ENCODE assay signal across 11 cellular contexts in the genomic region with DNA sequence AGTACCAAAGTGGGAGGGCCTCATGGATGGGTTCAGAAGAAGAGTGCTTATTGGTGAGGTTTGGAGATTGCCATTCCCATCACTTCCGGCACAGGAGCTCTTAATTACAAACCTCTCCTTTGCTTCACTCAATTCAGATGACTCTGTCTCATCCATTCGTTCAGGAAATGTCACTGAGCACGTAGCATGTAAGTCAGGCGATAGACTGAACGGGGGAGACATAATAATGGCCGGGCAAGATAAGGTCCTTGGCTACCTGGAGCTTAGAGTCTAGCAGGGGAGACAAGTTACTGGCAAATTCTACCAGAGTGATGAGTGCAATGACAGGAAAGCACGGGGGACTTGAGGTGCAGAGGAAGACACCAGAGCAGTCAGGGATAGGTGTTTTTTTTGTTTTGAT. TPM values are rescaled to one million over a fixed set of nuclear protein-coding genes. Genes with fewer than 3 reads are reported as not detected.
"Had no signal": no experiment of that assay in that cellular context is flagged by ENCODE, and none has a peak within 500 bp of the region (broad histone marks: within the 10 kb centered on the region; RNA-seq: fewer than 3 reads in every experiment).

No MANE protein-coding gene starts in this region.

RNA-seq across cellular contexts. Expression of a gene that starts 11.0 kb away (rescaled TPM):
- total RNA-seq: activated B cell treated with CpG ODN at 0.5 μM for 24 hours; activated CD4-positive, alpha-beta memory T cell treated with anti-CD3 and anti-CD28 coated beads for 36 hours; activated CD4-positive, alpha-beta memory T cell treated with anti-CD3 and anti-CD28 coated beads, Interleukin-2, amount 10 ng/mL, durations not matched to agents 7 days and 5 days; activated CD4-positive, alpha-beta T cell treated with anti-CD3 and anti-CD28 coated beads, Interleukin-2, amount 10 ng/mL, durations not matched to agents 24 days and 14 days; activated CD8-positive, alpha-beta memory T cell treated with anti-CD3 and anti-CD28 coated beads for 36 hours; activated CD8-positive, alpha-beta memory T cell treated with anti-CD3 and anti-CD28 coated beads, Interleukin-2, amount 10 ng/mL, durations not matched to agents 7 days and 5 days; activated CD8-positive, alpha-beta T cell treated with anti-CD3 and anti-CD28 coated beads for 36 hours; activated CD8-positive, alpha-beta T cell treated with anti-CD3 and anti-CD28 coated beads, Interleukin-2, amount 10 ng/mL, durations not matched to agents 7 days and 5 days; T-helper 17 cell; T-helper 2 cell treated with Interferon-gamma antibody and Interleukin-4, amounts not matched to agents 100 ng/mL and 5 ng/mL, for 36 hours; WTC11 had no signal
